ENCODE assay signal across 8 cellular contexts in the genomic region with DNA sequence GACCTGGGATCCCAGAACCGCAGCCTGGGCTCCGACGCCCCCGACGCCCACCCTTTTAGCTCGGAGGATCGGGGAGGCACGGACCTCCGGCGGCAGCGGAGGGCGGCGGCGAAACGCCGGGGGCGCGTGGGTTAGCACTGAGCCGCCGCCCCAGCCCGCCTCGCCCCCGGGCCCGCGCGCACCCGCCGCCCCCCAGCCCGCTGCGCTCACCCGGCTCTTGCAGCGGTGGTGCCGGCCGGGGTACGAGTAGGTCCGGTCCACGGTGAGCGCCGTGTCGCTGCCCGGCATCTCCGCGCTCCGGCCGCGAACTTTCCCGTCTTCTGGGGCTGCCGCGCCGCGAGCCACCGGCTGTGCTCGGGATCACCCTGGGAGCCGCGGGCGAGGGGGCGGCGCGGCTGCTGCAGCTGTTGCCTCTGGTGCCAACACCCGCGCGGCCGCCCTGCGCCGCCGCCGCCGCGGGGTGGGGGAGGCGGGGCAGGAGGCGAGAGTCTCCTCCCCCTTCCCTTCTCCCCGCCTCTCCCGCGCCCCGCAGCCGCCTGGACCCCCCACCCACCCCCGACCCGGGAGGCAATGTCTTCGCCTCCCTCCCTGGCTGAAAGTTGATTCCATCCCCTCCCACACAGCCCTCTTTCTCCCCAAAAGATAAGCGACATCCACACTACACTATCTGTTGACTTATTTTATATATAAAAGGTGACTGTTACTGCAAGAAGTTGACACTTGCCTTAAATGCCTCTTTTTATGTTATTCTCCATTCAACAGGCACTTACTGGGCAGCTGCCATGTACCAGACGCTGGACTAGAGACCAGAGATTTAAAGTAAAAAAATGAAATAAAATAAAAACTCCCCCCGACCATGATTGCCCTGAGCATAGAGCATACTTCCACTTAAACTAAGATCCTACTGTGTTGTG. TPM values are rescaled to one million over a fixed set of nuclear protein-coding genes. Genes with fewer than 3 reads are reported as not detected.
DNase-seq lines count a peak whose midpoint lies in the region; ATAC-seq and TF ChIP-seq lines count a peak whose summit lies in the region.

A gene with protein sequence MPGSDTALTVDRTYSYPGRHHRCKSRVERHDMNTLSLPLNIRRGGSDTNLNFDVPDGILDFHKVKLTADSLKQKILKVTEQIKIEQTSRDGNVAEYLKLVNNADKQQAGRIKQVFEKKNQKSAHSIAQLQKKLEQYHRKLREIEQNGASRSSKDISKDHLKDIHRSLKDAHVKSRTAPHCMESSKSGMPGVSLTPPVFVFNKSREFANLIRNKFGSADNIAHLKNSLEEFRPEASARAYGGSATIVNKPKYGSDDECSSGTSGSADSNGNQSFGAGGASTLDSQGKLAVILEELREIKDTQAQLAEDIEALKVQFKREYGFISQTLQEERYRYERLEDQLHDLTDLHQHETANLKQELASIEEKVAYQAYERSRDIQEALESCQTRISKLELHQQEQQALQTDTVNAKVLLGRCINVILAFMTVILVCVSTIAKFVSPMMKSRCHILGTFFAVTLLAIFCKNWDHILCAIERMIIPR (minus strand): TSS at position 415 of the 914 bp plus-strand sequence. CDS start 127 bp downstream, at position 288.

- no peak within 1 kb of the TSS for H3K27ac Mint-ChIP-seq in activated B cell treated with CpG ODN at 0.5 μM for 24 hours

- H3K27ac ChIP-seq in epithelial cell of prostate = peak within 1 kb of the TSS; percentile 73

- H3K4me3 Mint-ChIP-seq in activated B cell treated with CpG ODN at 0.5 μM for 24 hours = peak within 1 kb of the TSS; percentile 86

- DNase-seq in D341Med (ENCODE audit: low spot score) = peak; percentile 84
- peak; percentile 50 for DNase-seq in activated B cell treated with CpG ODN at 0.5 μM for 24 hours
- no peak for DNase-seq in epithelial cell of prostate (ENCODE audit: low read depth, low spot score)
- DNase-seq in mesenteric fat pad (ENCODE audit: low spot score) = peak; percentile 91
- DNase-seq in superior temporal gyrus (ENCODE audit: extremely low spot score) = peak; percentile 72
- DNase-seq in DMS79 (lab: John Stamatoyannopoulos, UW) = no peak

- H3K36me3 Mint-ChIP-seq in activated B cell treated with CpG ODN at 0.5 μM for 24 hours (ENCODE audit: low read depth) = no peaks in the 10 kb centered on the region

- POLR2A ChIA-PET in activated B cell treated with CpG ODN at 0.5 μM for 24 hours (lab: Charles Lee) = interaction anchor here (0.6 to 1.4 kb wide), 3 partner anchors 9 to 223 kb away, joined by 3 to 4 read pairs (median 3); no protein-coding TSS in a partner anchor

- no peaks in the 10 kb centered on the region for H3K27me3 Mint-ChIP-seq in activated B cell treated with CpG ODN at 0.5 μM for 24 hours

- CTCF ChIA-PET in activated B cell treated with CpG ODN at 0.5 μM for 24 hours (lab: Charles Lee) = interaction anchor here (1.4 kb wide), 1 partner anchor 225 kb away, joined by 3 read pairs; no protein-coding TSS in a partner anchor

- ATAC-seq in GM19455 (IDR thresholded peaks at IDR 0.05; ENCODE audit: unreplicated experiment) = peak; percentile 68
- peak; percentile 53 for ATAC-seq in HG03571 (IDR thresholded peaks at IDR 0.05; ENCODE audit: unreplicated experiment)
- peak; percentile 81 for ATAC-seq in activated B cell treated with CpG ODN at 0.5 μM for 24 hours (ENCODE audit: low read depth)

- no peak for TF ChIP-seq CTCF in activated B cell treated with CpG ODN at 0.5 μM for 24 hours (IDR thresholded peaks at IDR 0.05)

- H3K9me3 Mint-ChIP-seq in activated B cell treated with CpG ODN at 0.5 μM for 24 hours = no peaks in the 10 kb centered on the region

- H3K4me1 Mint-ChIP-seq in activated B cell treated with CpG ODN at 0.5 μM for 24 hours = peaks cover 23% of the 10 kb centered on the region

- intact Hi-C loops in activated B cell treated with CpG ODN at 0.5 μM for 24 hours (cut with micrococcal nuclease) = loop anchor here (2.0 kb wide), 1 partner anchor 26 kb away; no protein-coding TSS in a partner anchor

RNA-seq across cellular contexts. Expression of the gene that starts here (rescaled TPM):
- total RNA-seq in activated B cell treated with CpG ODN at 0.5 μM for 24 hours (24.2 and 28.0 TPM in 2 replicates), mesenteric fat pad (15.8 TPM)

Comparison
In these comparisons a context has a peak if more than half of its experiments do, and no peak if none do; other contexts are left out.
1. DNase-seq: peak in D341Med (single experiment), activated B cell treated with CpG ODN at 0.5 μM for 24 hours (single experiment), mesenteric fat pad (single experiment) and superior temporal gyrus (single experiment); none in epithelial cell of prostate (single experiment) and DMS79 (single experiment).
2. Peak in every context shown above with its lines, with median percentiles within 50 percentile points of each other: ATAC-seq.